Comparison of ENCODE assay signal across 12 cellular contexts in genomic region chr3:109071349-109072142, GRCh38. TPM values are rescaled to one million over a fixed set of nuclear protein-coding genes. Genes with fewer than 3 reads are reported as not detected.
DNase-seq lines count a peak whose midpoint lies in the region; ATAC-seq, FAIRE-seq and TF ChIP-seq lines count a peak whose summit lies in the region.
"Had no signal": no experiment of that assay in that cellular context is flagged by ENCODE, and none has a peak within 500 bp of the region (broad histone marks: within the 10 kb centered on the region; RNA-seq: fewer than 3 reads in every experiment).

No MANE protein-coding gene starts in this region.

- H3K9me1 ChIP-seq in K562 (ENCODE audit: control insufficient read depth, insufficient read depth, low read length) = no peaks in the 10 kb centered on the region

- no peak for TF ChIP-seq POLR2A in K562 (conservative IDR thresholded peaks at IDR 0.05)

- no peaks in the 10 kb centered on the region for H3K79me2 ChIP-seq in K562 (ENCODE audit: control insufficient read depth, insufficient read depth, low read length)

- peak; percentile 40 for ATAC-seq in GM21528 (IDR thresholded peaks at IDR 0.05; ENCODE audit: low FRiP score, unreplicated experiment)
- no peak for ATAC-seq in K562

- WGBS in K562 (ENCODE audit: insufficient coverage, low coverage, missing lambda C conversion rate) = 0% methylated on average over 4 of the region's 4 CpGs

- TF ChIP-seq CTCF in K562 (IDR thresholded peaks at IDR 0.05 in 2 of 3, conservative IDR thresholded peaks at IDR 0.05 in 1 of 3; ENCODE audit: insufficient read depth in 2 of 3, low read depth in 1 of 3, low read length in 3 of 3) = no peak

- no TSS peak for BruUV-seq in K562 (replicated peaks; lab: Mats Ljungman, UMichigan)

- H3K4me3 ChIP-seq in K562 = no peak overlapping the region

- no peaks in the 10 kb centered on the region for H3K36me3 ChIP-seq in K562 (ENCODE audit: control insufficient read depth, insufficient read depth, low read length)

- POLR2A ChIA-PET in K562 (lab: Yijun Ruan, JAX) = no interaction called here

- no peak overlapping the region for H2AFZ ChIP-seq in K562 (ENCODE audit: low read depth, low read length)

- DNase-seq in GM18507 (ENCODE audit: extremely low spot score, insufficient read length, low read depth) = no peak
- DNase-seq in HUDEP-2 (lab: John Stamatoyannopoulos, UW; ENCODE audit: unreplicated experiment in 76 of 76) = peak in 48 of 76 experiments; percentile 1 to 81 (median 27)
- DNase-seq in K562 (ENCODE audit: extremely low read depth in 1 of 4, low spot score in 3 of 4) = no peak
- DNase-seq in posterior cingulate gyrus = no peak
- no peak for DNase-seq in activated gamma-delta T cell treated with Interleukin-2 at 50 U/mL for 16 hours
- DNase-seq in stimulated activated CD4-positive, alpha-beta T cell treated with anti-CD3 and anti-CD28 coated beads, Interleukin-12 subunit alpha, Interleukin-12 subunit beta, amount 100 ng/mL, for 4 hours = no peak
- DNase-seq in ecto neural progenitor cell (ENCODE audit: low spot score) = no peak
- DNase-seq: SHP77 treated with DMSO at 0.1 percent for 48 hours, trophoblast cell had no signal

- no peak overlapping the region for H3K27ac ChIP-seq in K562 (ENCODE audit: extremely low read depth, low read depth, low read length)

- no peaks in the 10 kb centered on the region for H3K9me3 ChIP-seq in K562 (replicated peaks; ENCODE audit: control insufficient read depth, insufficient read depth, low read depth, low read length)

- TF ChIP-seq RAD21 in K562 (CRISPR knock-in tag; conservative IDR thresholded peaks at IDR 0.05 in 1 of 2, IDR thresholded peaks at IDR 0.05 in 1 of 2) = peak in 1 of 2 experiments; percentile 9; a peak in 1 of 4 replicates

- FAIRE-seq in GM18507 (lab: Jason Lieb, UNC) (peak; percentile 60), K562 (lab: Jason Lieb, UNC) (no peak)
- FAIRE-seq: G401.6 had no signal

- intact Hi-C loops in K562 (cut with micrococcal nuclease) (no loop called here), posterior cingulate gyrus (cut with DNase I) (no loop called here)

- in situ Hi-C loops in K562 (cut with MboI) = no loop called here

- H3K4me1 ChIP-seq in K562 (replicated peaks in 1 of 2; ENCODE audit: control insufficient read depth in 2 of 2, insufficient read depth in 2 of 2, low read length in 2 of 2) = no peaks in the 10 kb centered on the region

- no peak overlapping the region for H3K9ac ChIP-seq in K562 (ENCODE audit: insufficient read depth in 1 of 2, low read depth in 2 of 2, low read length in 2 of 2)

- no peaks in the 10 kb centered on the region for H3K27me3 ChIP-seq in K562 (ENCODE audit: control insufficient read depth in 2 of 2, insufficient read depth in 2 of 2, low read length in 2 of 2)

- CTCF ChIA-PET in K562 (lab: Yijun Ruan, JAX; ENCODE audit: low intra/inter-chr PET ratio) = no interaction called here

- no peaks in the 10 kb centered on the region for H4K20me1 ChIP-seq in K562 (replicated peaks; ENCODE audit: control insufficient read depth, insufficient read depth, low read length)

- H3K4me2 ChIP-seq in K562 (ENCODE audit: insufficient read depth, low read length) = no peak overlapping the region

- TF ChIP-seq EP300 in K562 (IDR thresholded peaks at IDR 0.05; ENCODE audit: low read length) = no peak

TF ChIP-seq in K562, 482 proteins besides CTCF, POLR2A, EP300 and RAD21:
- TF ChIP-seq ATF7 (IDR thresholded peaks at IDR 0.05) (no peak), MEF2D (tag; conservative IDR thresholded peaks at IDR 0.05; ENCODE audit: low read depth) (0 out of 2 replicates have a peak, but pooled peaks have one; percentile 42)

RNA-seq across cellular contexts. Expression of gene MORC1, which starts 46.4 kb away (rescaled TPM):
- total RNA-seq in K562 (2011; cell fraction: chromatin; rRNA removed; ENCODE audit: low replicate concordance) = not detected in 2 replicates
- total RNA-seq in K562 (2011; cell fraction: nucleolus; rRNA removed) = not detected in 2 replicates
- not detected in 2 replicates for total RNA-seq in K562 (2011; cell fraction: nucleoplasm; rRNA removed)
- total RNA-seq in K562 (2014; rRNA removed) (0.16 and 0.41 TPM in 2 replicates), K562 (2014; rRNA removed; fragmentation: Illumina TruSeq; extraction: Trizol) (0.22 and 0.35 TPM in 2 replicates), K562 (2015; rRNA removed; fragmentation: Illumina TruSeq; extraction: Trizol) (0.26 and 0.36 TPM in 2 replicates), K562 (2021) (0.13 and 0.31 TPM in 2 replicates)
- polyA plus RNA-seq in K562 (2011; rRNA removed) (not detected in 2 replicates), K562 (2014; fragmentation: Illumina TruSeq; extraction: Trizol) (0.18 and 0.28 TPM in 2 replicates), K562 (2014; fragmentation: Nextera tagmentation; extraction: Ambion mirVana) (under 1 TPM; 0.24 to 0.32 TPM), K562 (2014; rRNA removed) (0.08 and 0.42 TPM in 2 replicates)
- polyA plus RNA-seq in K562 (2011; cell fraction: cytosol; rRNA removed) = not detected in 2 replicates
- not detected in 2 replicates for polyA plus RNA-seq in K562 (2011; cell fraction: nucleus; rRNA removed)
- polyA plus RNA-seq in K562 (2012) = 0.21 and 0.91 TPM in 2 replicates
- not detected in 2 replicates for polyA minus RNA-seq in K562 (2011; rRNA and poly(A)+ RNA removed)
- polyA minus RNA-seq in K562 (2011; cell fraction: cytosol; rRNA and poly(A)+ RNA removed) = not detected in 2 replicates
- not detected in 2 replicates for polyA minus RNA-seq in K562 (2011; cell fraction: nucleus; rRNA and poly(A)+ RNA removed)
- total RNA-seq: lung microvascular endothelial cell had no signal

Comparison
In these comparisons a context has a peak if more than half of its experiments do, and no peak if none do; other contexts are left out.
1. DNase-seq: peak in HUDEP-2 (48 of 76); none in GM18507 (single experiment), K562 (0 of 4), posterior cingulate gyrus (0 of 10), activated gamma-delta T cell treated with Interleukin-2 at 50 U/mL for 16 hours (single experiment), stimulated activated CD4-positive, alpha-beta T cell treated with anti-CD3 and anti-CD28 coated beads, Interleukin-12 subunit alpha, Interleukin-12 subunit beta, amount 100 ng/mL, for 4 hours (single experiment) and ecto neural progenitor cell (single experiment).